14 cellular contexts compared by ENCODE assay signal in the genomic region with DNA sequence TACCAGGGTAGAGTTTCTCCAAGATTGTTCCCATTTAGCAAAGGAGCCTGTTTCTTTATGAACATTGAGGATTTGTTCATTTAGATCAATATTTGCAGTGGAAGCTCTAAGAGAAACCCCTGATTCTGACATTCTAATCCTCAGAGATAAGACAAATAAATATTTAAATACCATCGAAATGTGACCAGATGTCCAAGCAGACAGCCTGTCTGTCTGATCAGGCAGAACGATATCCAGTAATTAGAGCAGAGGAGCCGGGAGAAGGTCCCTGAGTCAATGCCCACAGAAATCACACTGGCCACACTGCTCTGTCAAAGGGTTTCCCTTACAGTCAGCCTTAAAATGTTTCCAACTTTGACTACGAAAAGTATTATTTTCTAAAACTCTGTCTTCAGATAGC. TPM values are rescaled to one million over a fixed set of nuclear protein-coding genes. Genes with fewer than 3 reads are reported as not detected.
A peak's percentile ranks its signal among the peaks of the same experiment; 100 is the strongest.
DNase-seq lines count a peak whose midpoint lies in the region; ATAC-seq and TF ChIP-seq lines count a peak whose summit lies in the region.
"Had no signal": no experiment of that assay in that cellular context is flagged by ENCODE, and none has a peak within 500 bp of the region (broad histone marks: within the 10 kb centered on the region; RNA-seq: fewer than 3 reads in every experiment).

No MANE protein-coding gene starts in this region.

- no peak for TF ChIP-seq POLR2A in body of pancreas (IDR thresholded peaks at IDR 0.05)
- no peak for TF ChIP-seq POLR2A in right lobe of liver (IDR thresholded peaks at IDR 0.05)

- ATAC-seq in body of pancreas = peak; percentile 21
- ATAC-seq in right lobe of liver = peak; percentile 33 to 64 (median 51)
- ATAC-seq in activated naive CD8-positive, alpha-beta T cell treated with anti-CD3 and anti-CD28 coated beads, Interleukin-2, amount 50 U/mL, for 24 hours = no peak
- no peak for ATAC-seq in GM19397 (IDR thresholded peaks at IDR 0.05; ENCODE audit: unreplicated experiment)

- H3K4me1 ChIP-seq in body of pancreas (peaks cover 16% of the 10 kb centered on the region), right lobe of liver (peaks cover 0 to 6% (median 0%) of the 10 kb centered on the region in 4 donors)

- H3K36me3 Mint-ChIP-seq in activated naive CD8-positive, alpha-beta T cell treated with anti-CD3 and anti-CD28 coated beads, Interleukin-2, amount 50 U/mL, for 24 hours (ENCODE audit: low read depth) = no peaks in the 10 kb centered on the region

- H3K27me3 ChIP-seq in body of pancreas = no peaks in the 10 kb centered on the region
- H3K27me3 ChIP-seq in right lobe of liver = no peaks in the 10 kb centered on the region

- H3K4me3 Mint-ChIP-seq in activated naive CD8-positive, alpha-beta T cell treated with anti-CD3 and anti-CD28 coated beads, Interleukin-2, amount 50 U/mL, for 24 hours = no peak overlapping the region
- H3K4me3 Mint-ChIP-seq: CD4-positive, alpha-beta T cell; HFFc6 had no signal

- H3K36me3 ChIP-seq in body of pancreas (replicated peaks in 1 of 2; ENCODE audit: insufficient read depth in 1 of 2, low read depth in 2 of 2) (no peaks in the 10 kb centered on the region), right lobe of liver (no peaks in the 10 kb centered on the region)

- H3K4me1 Mint-ChIP-seq in activated naive CD8-positive, alpha-beta T cell treated with anti-CD3 and anti-CD28 coated beads, Interleukin-2, amount 50 U/mL, for 24 hours = no peaks in the 10 kb centered on the region

- no peak overlapping the region for H3K4me3 ChIP-seq in body of pancreas
- H3K4me3 ChIP-seq in right lobe of liver = no peak overlapping the region

- intact Hi-C loops in body of pancreas (cut with DNase I) (no loop called here), right lobe of liver (cut with DNase I) (no loop called here)

- H3K9me3 Mint-ChIP-seq in activated naive CD8-positive, alpha-beta T cell treated with anti-CD3 and anti-CD28 coated beads, Interleukin-2, amount 50 U/mL, for 24 hours = no peaks in the 10 kb centered on the region
- H3K9me3 Mint-ChIP-seq: CD4-positive, alpha-beta T cell; HFFc6 had no signal

- no peak overlapping the region for H3K27ac Mint-ChIP-seq in activated naive CD8-positive, alpha-beta T cell treated with anti-CD3 and anti-CD28 coated beads, Interleukin-2, amount 50 U/mL, for 24 hours
- H3K27ac Mint-ChIP-seq: CD4-positive, alpha-beta T cell; HFFc6 had no signal

- H3K27me3 Mint-ChIP-seq in activated naive CD8-positive, alpha-beta T cell treated with anti-CD3 and anti-CD28 coated beads, Interleukin-2, amount 50 U/mL, for 24 hours = peaks cover 3% of the 10 kb centered on the region
- H3K27me3 Mint-ChIP-seq: CD4-positive, alpha-beta T cell had no signal

- 40 to 41% methylated on average over 4 of the region's 4 CpGs for WGBS in body of pancreas, 2 donors
- 19% methylated on average over 4 of the region's 4 CpGs for WGBS in right lobe of liver (ENCODE audit: insufficient coverage, low coverage, low lambda C conversion rate, missing lambda C conversion rate)

- TF ChIP-seq CTCF in body of pancreas (IDR thresholded peaks at IDR 0.05) (no peak), right lobe of liver (IDR thresholded peaks at IDR 0.05) (no peak)

- H3K9me3 ChIP-seq in body of pancreas = no peaks in the 10 kb centered on the region
- no peaks in the 10 kb centered on the region for H3K9me3 ChIP-seq in right lobe of liver

- H3K27ac ChIP-seq in body of pancreas (no peak overlapping the region), right lobe of liver (no peak overlapping the region)

- DNase-seq in NCI-H524 (lab: John Stamatoyannopoulos, UW) = peak; percentile 5 to 43
- no peak for DNase-seq in NCI-H524 treated with DMSO at 0.1 percent for 48 hours (lab: John Stamatoyannopoulos, UW)
- DNase-seq in SK-N-DZ (ENCODE audit: low spot score) = peak; percentile 23
- no peak for DNase-seq in body of pancreas
- no peak for DNase-seq in right lobe of liver
- no peak for DNase-seq in activated naive CD8-positive, alpha-beta T cell treated with anti-CD3 and anti-CD28 coated beads, Interleukin-2, amount 50 U/mL, for 24 hours
- DNase-seq: ACHN; C1 segment of cervical spinal cord; CD4-positive, alpha-beta T cell; DMS53; GF-D8; HCEC 1CT; HFFc6 had no signal

RNA-seq across cellular contexts. Expression of a gene that starts 15.7 kb away (rescaled TPM):
- polyA plus RNA-seq in SK-N-DZ (2014; cell fraction: cytosol; rRNA removed) = 8.6 and 9.7 TPM in 2 replicates
- 8.1 and 8.5 TPM in 2 replicates for polyA plus RNA-seq in SK-N-DZ (2014; cell fraction: nucleus; rRNA removed)
- total RNA-seq in body of pancreas (10 to 100 TPM; 23.1 to 40.5 TPM), right lobe of liver (1 to 10 TPM; 4.9 to 8.1 (median 6.9) TPM)
- total RNA-seq: CD4-positive, alpha-beta T cell had no signal

RNA-seq across cellular contexts. Expression of a gene that starts 34.6 kb away (rescaled TPM):
- 55.2 and 81.1 TPM in 2 replicates for polyA plus RNA-seq in SK-N-DZ (2014; cell fraction: cytosol; rRNA removed)
- polyA plus RNA-seq in SK-N-DZ (2014; cell fraction: nucleus; rRNA removed) = 18.2 and 23.1 TPM in 2 replicates
- 10 to 100 TPM; 32.3 to 57.6 TPM for total RNA-seq in body of pancreas
- total RNA-seq in right lobe of liver = 10 to 100 TPM; 23.2 to 45.7 (median 27.2) TPM

Comparison
In these comparisons a context has a peak if more than half of its experiments do, and no peak if none do; other contexts are left out.
1. DNase-seq: peak in NCI-H524 (2 of 2) and SK-N-DZ (single experiment); none in NCI-H524 treated with DMSO at 0.1 percent for 48 hours (single experiment), body of pancreas (0 of 4), right lobe of liver (0 of 3) and activated naive CD8-positive, alpha-beta T cell treated with anti-CD3 and anti-CD28 coated beads, Interleukin-2, amount 50 U/mL, for 24 hours (single experiment).
2. ATAC-seq: peak in body of pancreas (single experiment) and right lobe of liver (4 of 4); none in activated naive CD8-positive, alpha-beta T cell treated with anti-CD3 and anti-CD28 coated beads, Interleukin-2, amount 50 U/mL, for 24 hours (single experiment) and GM19397 (single experiment).